12 cellular contexts compared by ENCODE assay signal in genomic region chr6:133768656-133769295, GRCh38.
DNase-seq lines count a peak whose midpoint lies in the region; FAIRE-seq and TF ChIP-seq lines count a peak whose summit lies in the region.
"Had no signal": no experiment of that assay in that cellular context is flagged by ENCODE, and none has a peak within 500 bp of the region (broad histone marks: within the 10 kb centered on the region; RNA-seq: fewer than 3 reads in every experiment).

No MANE protein-coding gene starts in this region.

- no peak for TF ChIP-seq POLR2A in prostate gland (IDR thresholded peaks at IDR 0.05)

- H3K4me2 ChIP-seq in OCI-LY7 (ENCODE audit: low read length) = no peak overlapping the region

- H3K27me3 ChIP-seq in bronchial epithelial cell (ENCODE audit: control insufficient read depth, insufficient read depth, low read length) (no peaks in the 10 kb centered on the region), prostate gland (replicated peaks; ENCODE audit: insufficient read depth) (no peaks in the 10 kb centered on the region)

- H3K4me1 ChIP-seq in urinary bladder (ENCODE audit: insufficient read depth) = no peaks in the 10 kb centered on the region
- no peaks in the 10 kb centered on the region for H3K4me1 ChIP-seq in prostate gland (replicated peaks)
- H3K4me1 ChIP-seq in OCI-LY7 (ENCODE audit: insufficient read depth, low read length, poor library complexity, severe bottlenecking) = no peaks in the 10 kb centered on the region

- H3K9me3 ChIP-seq in prostate gland (no peaks in the 10 kb centered on the region), OCI-LY7 (ENCODE audit: low read length) (no peaks in the 10 kb centered on the region)

- BruUV-seq in OCI-LY7 (replicated peaks; lab: Mats Ljungman, UMichigan) = no TSS peak

- WGBS in urinary bladder = 32% methylated on average over 5 of the region's 5 CpGs
- 43% methylated on average over 5 of the region's 5 CpGs for WGBS in prostate gland

- peak overlapping the region; percentile 28 for H3K27ac ChIP-seq in urinary bladder (ENCODE audit: low read depth)
- H3K27ac ChIP-seq in prostate gland = no peak overlapping the region
- H3K27ac ChIP-seq in OCI-LY7 (ENCODE audit: low read depth, low read length, poor library complexity, severe bottlenecking) = no peak overlapping the region
- H3K27ac ChIP-seq: skin epidermis had no signal

- CTCF ChIA-PET in OCI-LY7 (lab: Charles Lee; ENCODE audit: unreplicated experiment) = no interaction called here

- POLR2A ChIA-PET in OCI-LY7 (lab: Charles Lee) = interaction anchor here (0.5 kb wide), 1 partner anchor 214 kb away, joined by 5 read pairs; no protein-coding TSS in a partner anchor

- DNase-seq in NCI-H748 (lab: John Stamatoyannopoulos, UW; ENCODE audit: unreplicated experiment) (peak; percentile 18), NCI-H748 treated with DMSO at 0.1 percent for 48 hours (lab: John Stamatoyannopoulos, UW) (no peak), bronchial epithelial cell (ENCODE audit: low read depth) (peak; percentile 67), islet precursor cell (peak; percentile 85), NCI-H2029 treated with DMSO at 0.1 percent for 48 hours (lab: John Stamatoyannopoulos, UW) (no peak), prostate gland (ENCODE audit: low spot score) (no peak), OCI-LY7 (ENCODE audit: low spot score) (no peak)
- DNase-seq: activated CD8-positive, alpha-beta memory T cell treated with anti-CD3 and anti-CD28 coated beads, Interleukin-2, amount 50 U/mL, for 4 hours; H7; T-cell had no signal

- H3K36me3 ChIP-seq in bronchial epithelial cell (ENCODE audit: control insufficient read depth, insufficient read depth, low read length) (no peaks in the 10 kb centered on the region), urinary bladder (ENCODE audit: insufficient read depth) (no peaks in the 10 kb centered on the region), prostate gland (no peaks in the 10 kb centered on the region), OCI-LY7 (ENCODE audit: insufficient read depth, low read length) (no peaks in the 10 kb centered on the region)

- H3K4me3 ChIP-seq in bronchial epithelial cell (ENCODE audit: low read depth, low read length) = no peak overlapping the region
- H3K4me3 ChIP-seq in urinary bladder (ENCODE audit: low read depth, low read length) = no peak overlapping the region
- no peak overlapping the region for H3K4me3 ChIP-seq in prostate gland
- no peak overlapping the region for H3K4me3 ChIP-seq in OCI-LY7 (ENCODE audit: low read depth, low read length, poor library complexity, severe bottlenecking)
- H3K4me3 ChIP-seq: skin epidermis had no signal

- no peaks in the 10 kb centered on the region for H3K79me2 ChIP-seq in OCI-LY7 (ENCODE audit: insufficient read depth, low read depth, low read length)

- FAIRE-seq in bronchial epithelial cell (lab: Jason Lieb, UNC) = no peak

- intact Hi-C loops in prostate gland (cut with DNase I) (no loop called here), OCI-LY7 (cut with micrococcal nuclease; ENCODE audit: unreplicated experiment) (no loop called here)

- TF ChIP-seq CTCF in bronchial epithelial cell (IDR thresholded peaks at IDR 0.05; ENCODE audit: insufficient read depth, low read length, severe bottlenecking) (no peak), prostate gland (IDR thresholded peaks at IDR 0.05) (no peak), OCI-LY7 (conservative IDR thresholded peaks at IDR 0.05; ENCODE audit: low read length) (no peak)

- no peaks in the 10 kb centered on the region for H3K9me2 ChIP-seq in OCI-LY7 (ENCODE audit: insufficient read depth, low read length)

- H2AFZ ChIP-seq in OCI-LY7 (ENCODE audit: low read length) = no peak overlapping the region

- H4K20me1 ChIP-seq in OCI-LY7 (ENCODE audit: insufficient read depth, low read length) = no peaks in the 10 kb centered on the region

Comparison
In these comparisons a context has a peak if more than half of its experiments do, and no peak if none do; other contexts are left out.
1. DNase-seq: peak in NCI-H748 (single experiment), bronchial epithelial cell (single experiment) and islet precursor cell (single experiment); none in NCI-H748 treated with DMSO at 0.1 percent for 48 hours (single experiment), NCI-H2029 treated with DMSO at 0.1 percent for 48 hours (single experiment), prostate gland (single experiment) and OCI-LY7 (single experiment).